Comparison of ENCODE assay signal across 20 cellular contexts in genomic region chr13:36804588-36804987, GRCh38.
"Had no signal": no experiment of that assay in that cellular context is flagged by ENCODE, and none has a peak within 500 bp of the region (broad histone marks: within the 10 kb centered on the region; RNA-seq: fewer than 3 reads in every experiment).

No MANE protein-coding gene starts in this region.

- H3K9me3 ChIP-seq: heart left ventricle, right atrium auricular region, sigmoid colon, suprapubic skin, thyroid gland had no signal

- H3K9me3 Mint-ChIP-seq: endodermal cell, natural killer cell, neural crest cell, type B pancreatic cell had no signal

- H3K36me3 Mint-ChIP-seq: natural killer cell, type B pancreatic cell had no signal

- ATAC-seq: heart left ventricle, left lobe of liver, natural killer cell had no signal

- DNase-seq: effector CD4-positive, alpha-beta T cell; endodermal cell; heart left ventricle; hippocampal formation; kidney glomerular epithelial cell; mammary epithelial cell; natural killer cell; posterior cingulate gyrus; sigmoid colon; stimulated activated CD4-positive, alpha-beta T cell treated with anti-CD3 and anti-CD28 coated beads, Interleukin-2, amount 100 ng/mL, for 24 hours; stimulated activated CD4-positive, alpha-beta T cell treated with anti-CD3 and anti-CD28 coated beads, Interleukin-4, amount 100 ng/mL, for 4 hours; stimulated activated naive CD4-positive, alpha-beta T cell; thyroid gland had no signal

- H3K27ac Mint-ChIP-seq: endodermal cell, natural killer cell, type B pancreatic cell had no signal

- H3K27me3 Mint-ChIP-seq: type B pancreatic cell had no signal

- H3K4me3 ChIP-seq: coronary artery, heart left ventricle, right atrium auricular region, sigmoid colon, skin epidermis, suprapubic skin, thyroid gland had no signal

- H3K4me1 ChIP-seq: heart left ventricle, right atrium auricular region, sigmoid colon, suprapubic skin, thyroid gland had no signal

- H3K4me1 Mint-ChIP-seq: natural killer cell had no signal

- H3K27ac ChIP-seq: coronary artery, heart left ventricle, right atrium auricular region, sigmoid colon, skin epidermis, suprapubic skin, thyroid gland had no signal

- H3K27me3 ChIP-seq: heart left ventricle, right atrium auricular region, sigmoid colon, suprapubic skin, thyroid gland had no signal

- H3K4me3 Mint-ChIP-seq: endodermal cell, natural killer cell, neural crest cell, type B pancreatic cell had no signal

- H3K36me3 ChIP-seq: heart left ventricle, right atrium auricular region, sigmoid colon, suprapubic skin, thyroid gland had no signal
